In the genomic region with DNA sequence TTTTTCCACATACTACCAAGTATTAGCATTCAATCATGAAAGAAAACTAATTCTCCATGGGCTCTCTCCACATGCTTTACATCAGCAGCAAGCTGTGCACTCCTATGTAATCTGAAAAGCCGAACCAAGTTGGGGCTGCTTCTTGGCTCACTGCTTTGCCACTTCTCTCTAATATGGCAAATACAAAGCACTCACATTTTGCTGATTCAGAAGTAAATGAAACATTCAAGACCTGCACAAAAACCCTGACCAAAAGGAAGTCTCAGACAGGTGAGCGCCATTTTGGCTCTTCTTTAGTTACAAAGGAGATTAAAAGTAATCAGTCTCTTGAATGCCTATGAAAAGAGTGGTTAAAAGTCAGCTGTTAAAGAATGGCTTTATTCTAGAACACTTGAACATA, we compare ENCODE assay signal across 10 cellular contexts.
"Had no signal": no experiment of that assay in that cellular context is flagged by ENCODE, and none has a peak within 500 bp of the region (broad histone marks: within the 10 kb centered on the region; RNA-seq: fewer than 3 reads in every experiment).

No MANE protein-coding gene starts in this region.

- H3K36me3 ChIP-seq: HAP-1 had no signal

- DNase-seq: GM23248, GOT3, H7, HFFc6, Karpas-422, KBM-7 had no signal

- H3K4me3 ChIP-seq: GM23248, HAP-1 had no signal

- H3K9ac ChIP-seq: GM23248, KMS-11 had no signal

- ATAC-seq: HCT116 had no signal

- H3K9me3 ChIP-seq: HAP-1 had no signal

- H2AFZ ChIP-seq: GM23248 had no signal

- FAIRE-seq: HTR-8/SVneo had no signal

- H3K27ac ChIP-seq: GM23248, KMS-11 had no signal

- H3K4me1 ChIP-seq: HAP-1 had no signal

- H3K4me2 ChIP-seq: KMS-11 had no signal
